Comparison of ENCODE assay signal across 8 cellular contexts in genomic region chr2:201116959-201117734, GRCh38. TPM values are rescaled to one million over a fixed set of nuclear protein-coding genes. Genes with fewer than 3 reads are reported as not detected.
A peak's percentile ranks its signal among the peaks of the same experiment; 100 is the strongest.
DNase-seq lines count a peak whose midpoint lies in the region; ATAC-seq and TF ChIP-seq lines count a peak whose summit lies in the region.

No MANE protein-coding gene starts in this region.

- H3K9me3 Mint-ChIP-seq in CD4-positive, alpha-beta T cell, result no peaks in the 10 kb centered on the region
- no peaks in the 10 kb centered on the region for H3K9me3 Mint-ChIP-seq in stimulated activated naive CD8-positive, alpha-beta T cell treated with anti-CD3 and anti-CD28 coated beads, Interleukin-15, amount 100 ng/mL, for 72 hours

- H3K79me2 ChIP-seq in SK-N-SH (ENCODE audit: insufficient read depth), result peaks cover 72% of the 10 kb centered on the region

- H3F3A ChIP-seq in SK-N-SH (replicated peaks; ENCODE audit: insufficient read depth), result peaks cover 9% of the 10 kb centered on the region

- peak overlapping the region; percentile 88 for H3K4me3 Mint-ChIP-seq in CD4-positive, alpha-beta T cell
- H3K4me3 Mint-ChIP-seq in stimulated activated naive CD8-positive, alpha-beta T cell treated with anti-CD3 and anti-CD28 coated beads, Interleukin-15, amount 100 ng/mL, for 72 hours, result peak overlapping the region; percentile 89 to 99

- H2AFZ ChIP-seq in SK-N-SH (ENCODE audit: low read depth), result peak overlapping the region; percentile 95

- H3K27ac Mint-ChIP-seq in CD4-positive, alpha-beta T cell, result peak overlapping the region; percentile 93
- H3K27ac Mint-ChIP-seq in stimulated activated naive CD8-positive, alpha-beta T cell treated with anti-CD3 and anti-CD28 coated beads, Interleukin-15, amount 100 ng/mL, for 72 hours, result peak overlapping the region; percentile 98 to 100

- H3K4me3 ChIP-seq in SK-N-SH (ENCODE audit: low read depth in 2 of 2, low read length in 1 of 2), result peak overlapping the region; percentile 70 to 86
- H3K4me3 ChIP-seq in left lung, result peak overlapping the region; percentile 71 to 81

- peaks cover 0 to 19% of the 10 kb centered on the region in 2 experiments; a peak in 3 of 4 replicates for H3K4me1 ChIP-seq in SK-N-SH (ENCODE audit: control insufficient read depth in 1 of 2, insufficient read depth in 2 of 2, low read depth in 1 of 2, low read length in 1 of 2)
- H3K4me1 ChIP-seq in left lung, result peaks cover 15 to 43% of the 10 kb centered on the region in 2 donors

- no peaks in the 10 kb centered on the region for H3K9me2 ChIP-seq in SK-N-SH

- H3K27me3 ChIP-seq in CD4-positive, alpha-beta T cell (ENCODE audit: control insufficient read depth, insufficient read depth, low read length), result no peaks in the 10 kb centered on the region
- H3K27me3 ChIP-seq in SK-N-SH (ENCODE audit: insufficient read depth) (no peaks in the 10 kb centered on the region), left lung (no peaks in the 10 kb centered on the region)

- POLR2A ChIA-PET in CD4-positive, alpha-beta T cell (lab: Charles Lee), result interaction anchor here (0.6 to 5.8 kb wide), 39 partner anchors 9 to 1518 kb away, joined by 3 to 103 read pairs (median 9); partner anchors contain the start of genes BZW1, CASP10, CLK1 and FAM117B
- POLR2A ChIA-PET in SK-N-SH (lab: Yijun Ruan, JAX), result interaction anchor here (0.6 to 1.6 kb wide), 3 partner anchors 11 to 254 kb away, joined by 3 to 4 read pairs (median 3); no protein-coding TSS in a partner anchor

- H4K20me1 ChIP-seq in SK-N-SH (ENCODE audit: insufficient read depth), result no peaks in the 10 kb centered on the region

- peaks cover 61% of the 10 kb centered on the region for H3K4me1 Mint-ChIP-seq in CD4-positive, alpha-beta T cell (ENCODE audit: low read depth)
- H3K4me1 Mint-ChIP-seq in stimulated activated naive CD8-positive, alpha-beta T cell treated with anti-CD3 and anti-CD28 coated beads, Interleukin-15, amount 100 ng/mL, for 72 hours, result peaks cover 40% of the 10 kb centered on the region

- peak; percentile 22 for ATAC-seq in CD4-positive, alpha-beta T cell (ENCODE audit: poor library complexity)
- ATAC-seq in GM18867 (IDR thresholded peaks at IDR 0.05; ENCODE audit: unreplicated experiment) (peak; percentile 26), left lung (peak; percentile 22), HG03025 (IDR thresholded peaks at IDR 0.05; ENCODE audit: low FRiP score, unreplicated experiment) (no peak)
- ATAC-seq in stimulated activated naive CD8-positive, alpha-beta T cell treated with anti-CD3 and anti-CD28 coated beads, Interleukin-15, amount 100 ng/mL, for 72 hours, result peak; percentile 61

- H3K36me3 ChIP-seq in KOPT-K1 (ENCODE audit: insufficient read depth, low read length), result no peaks in the 10 kb centered on the region
- peaks cover 0 to 2% of the 10 kb centered on the region in 2 experiments for H3K36me3 ChIP-seq in SK-N-SH (replicated peaks in 1 of 2; ENCODE audit: control insufficient read depth in 1 of 2, insufficient read depth in 2 of 2, low read length in 1 of 2)
- H3K36me3 ChIP-seq in left lung, result no peaks in the 10 kb centered on the region

- DNase-seq in CD4-positive, alpha-beta T cell, result peak in 2 of 10 experiments; percentile 36 to 50
- DNase-seq in SK-N-SH (no peak), dedifferentiated amniotic fluid mesenchymal stem cell (ENCODE audit: extremely low spot score) (peak; percentile 76), left lung (peak in 1 of 2 donors; percentile 69)
- peak; percentile 69 to 77 for DNase-seq in stimulated activated naive CD8-positive, alpha-beta T cell treated with anti-CD3 and anti-CD28 coated beads, Interleukin-15, amount 100 ng/mL, for 72 hours

- H3K27ac ChIP-seq in CD4-positive, alpha-beta T cell (ENCODE audit: low read depth, low read length), result peak overlapping the region; percentile 98
- H3K27ac ChIP-seq in KOPT-K1 (ENCODE audit: low read depth, low read length, poor library complexity, severe bottlenecking), result peak overlapping the region; percentile 97
- peak overlapping the region; percentile 89 to 92 for H3K27ac ChIP-seq in SK-N-SH (ENCODE audit: low read depth in 2 of 2, low read length in 1 of 2)
- peak overlapping the region; percentile 99 to 100 for H3K27ac ChIP-seq in left lung

- CTCF ChIA-PET in CD4-positive, alpha-beta T cell (lab: Charles Lee), result interaction anchor here (0.7 to 6.0 kb wide), 20 partner anchors 14 to 1062 kb away, joined by 3 to 57 read pairs (median 5); partner anchors contain the start of genes CASP10 and CASP8
- CTCF ChIA-PET in SK-N-SH (lab: Yijun Ruan, JAX), result interaction anchor here (0.7 to 2.7 kb wide), 10 partner anchors 9 to 212 kb away, joined by 3 to 16 read pairs (median 4); no protein-coding TSS in a partner anchor

- TF ChIP-seq EP300 in SK-N-SH (IDR thresholded peaks at IDR 0.05; ENCODE audit: borderline replicate concordance in 1 of 2, low read depth in 1 of 2, low read length in 1 of 2), result no peak

- H3K9ac ChIP-seq in SK-N-SH, result peak overlapping the region; percentile 97

- H3K27me3 Mint-ChIP-seq in CD4-positive, alpha-beta T cell, result no peaks in the 10 kb centered on the region
- no peaks in the 10 kb centered on the region for H3K27me3 Mint-ChIP-seq in stimulated activated naive CD8-positive, alpha-beta T cell treated with anti-CD3 and anti-CD28 coated beads, Interleukin-15, amount 100 ng/mL, for 72 hours

- intact Hi-C loops in CD4-positive, alpha-beta T cell (cut with DNase I, micrococcal nuclease), result loop anchor here (1.0 to 5.0 kb wide), 4 partner anchors 46 to 405 kb away; partner anchors contain the start of gene HYCC2 (in 1 of the 2)
- intact Hi-C loops in left lung (cut with DNase I), result no loop called here

- peak; percentile 28 for TF ChIP-seq CTCF in CD4-positive, alpha-beta T cell (IDR thresholded peaks at IDR 0.05)
- TF ChIP-seq CTCF in SK-N-SH (IDR thresholded peaks at IDR 0.05) (peak; percentile 41), left lung (IDR thresholded peaks at IDR 0.05) (peak in 1 of 2 donors; percentile 24)

- H3K4me2 ChIP-seq in SK-N-SH, result peak overlapping the region; percentile 97

- 57% methylated on average over 20 of the region's 22 CpGs for WGBS in SK-N-SH (ENCODE audit: low lambda C conversion rate)

- no peaks in the 10 kb centered on the region for H3K9me3 ChIP-seq in CD4-positive, alpha-beta T cell (ENCODE audit: control insufficient read depth, low read length)
- H3K9me3 ChIP-seq in KOPT-K1 (ENCODE audit: insufficient read depth, low read length, poor library complexity, severe bottlenecking), result no peaks in the 10 kb centered on the region
- no peaks in the 10 kb centered on the region for H3K9me3 ChIP-seq in SK-N-SH
- no peaks in the 10 kb centered on the region for H3K9me3 ChIP-seq in left lung

- no peak for TF ChIP-seq RAD21 in SK-N-SH (IDR thresholded peaks at IDR 0.05; ENCODE audit: low read length)

- peaks cover 52% of the 10 kb centered on the region for H3K36me3 Mint-ChIP-seq in CD4-positive, alpha-beta T cell (ENCODE audit: low read depth)

TF ChIP-seq in SK-N-SH, 30 proteins besides CTCF, POLR2A, EP300 and RAD21:
- no peak for TF ChIP-seq IRF3 (IDR thresholded peaks at IDR 0.05; ENCODE audit: low read depth, low read length)
- peak; percentile 50; the same call in 1 of the 2 replicates for TF ChIP-seq MAX (IDR thresholded peaks at IDR 0.05; ENCODE audit: low read depth)
- no peak for TF ChIP-seq YY1 (IDR thresholded peaks at IDR 0.05; ENCODE audit: low read depth)
- TF ChIP-seq MEF2A (IDR thresholded peaks at IDR 0.05; ENCODE audit: borderline replicate concordance, low read depth), result no peak

RNA-seq across cellular contexts. Expression of gene CFLAR, which starts 1.2 kb away (rescaled TPM):
- 100 to 1,000 TPM; 178 to 181 TPM for total RNA-seq in CD4-positive, alpha-beta T cell
- polyA plus RNA-seq in SK-N-SH (2012; rRNA removed), result 23.7 and 32.6 TPM in 2 replicates
- polyA plus RNA-seq in SK-N-SH (2012; cell fraction: cytosol; rRNA removed), result 23.3 and 30.1 TPM in 2 replicates
- polyA plus RNA-seq in SK-N-SH (2012; cell fraction: nucleus; rRNA removed), result 63.1 and 81.3 TPM in 2 replicates
- 100 to 1,000 TPM; 278 to 327 TPM for total RNA-seq in left lung

RNA-seq across cellular contexts. Expression of gene NDUFB3, which starts 45.3 kb away (rescaled TPM):
- 10 to 100 TPM; 10.1 to 13.6 TPM for total RNA-seq in CD4-positive, alpha-beta T cell
- polyA plus RNA-seq in SK-N-SH (2012; rRNA removed), result 55.9 and 73.7 TPM in 2 replicates
- polyA plus RNA-seq in SK-N-SH (2012; cell fraction: cytosol; rRNA removed), result 102 and 168 TPM in 2 replicates
- polyA plus RNA-seq in SK-N-SH (2012; cell fraction: nucleus; rRNA removed), result 7.4 and 21.1 TPM in 2 replicates
- total RNA-seq in left lung, result 10 to 100 TPM; 92.1 to 92.9 TPM

RNA-seq across cellular contexts. Expression of gene HYCC2, which starts 45.7 kb away (rescaled TPM):
- total RNA-seq in CD4-positive, alpha-beta T cell, result 10 to 100 TPM; 29.2 to 30.7 TPM
- polyA plus RNA-seq in SK-N-SH (2012; rRNA removed), result 1.2 and 1.8 TPM in 2 replicates
- polyA plus RNA-seq in SK-N-SH (2012; cell fraction: cytosol; rRNA removed), result 1.5 TPM in 2 replicates
- polyA plus RNA-seq in SK-N-SH (2012; cell fraction: nucleus; rRNA removed), result 1.7 and 3.5 TPM in 2 replicates
- total RNA-seq in left lung, result 10 to 100 TPM; 24.2 to 37.9 TPM

Comparison
In these comparisons a context has a peak if more than half of its experiments do, and no peak if none do; other contexts are left out.
1. RNA of gene NDUFB3, which starts 45.3 kb away (total RNA-seq): 92.1 to 92.9 TPM in left lung; 10.1 to 13.6 TPM in CD4-positive, alpha-beta T cell; every median in the first group is over 4 times any median in the second.
2. intact Hi-C loops: an anchor here in CD4-positive, alpha-beta T cell (1.0 to 5.0 kb wide); none called in left lung.
3. Peak in every context shown above with its lines, with median percentiles within 50 percentile points of each other: H3K27ac ChIP-seq.